In the genomic region with DNA sequence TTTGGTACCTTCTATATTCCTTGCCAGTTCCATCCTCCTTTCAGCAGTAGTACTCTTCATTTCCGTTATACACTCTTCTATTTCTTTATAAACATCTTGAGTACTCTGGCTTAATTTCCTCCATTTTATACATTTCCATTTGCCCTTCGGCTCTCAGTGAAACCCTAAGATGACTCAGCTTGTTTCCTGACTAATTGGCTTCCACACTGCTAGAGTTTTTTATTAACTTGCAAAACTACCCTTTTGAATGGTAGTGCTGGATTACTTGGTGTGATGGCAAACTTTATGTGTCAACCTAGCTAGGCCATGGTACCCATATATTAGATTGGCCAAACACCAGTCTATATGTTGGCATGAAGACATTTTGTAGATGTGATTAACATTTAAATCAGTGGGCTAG, we compare ENCODE assay signal across 15 cellular contexts.
DNase-seq lines count a peak whose midpoint lies in the region; ATAC-seq, FAIRE-seq and TF ChIP-seq lines count a peak whose summit lies in the region.
"Had no signal": no experiment of that assay in that cellular context is flagged by ENCODE, and none has a peak within 500 bp of the region (broad histone marks: within the 10 kb centered on the region; RNA-seq: fewer than 3 reads in every experiment).

No MANE protein-coding gene starts in this region.

- FAIRE-seq in H54 (lab: Jason Lieb, UNC) = no peak

- no peak overlapping the region for H3K4me3 ChIP-seq in cardiac fibroblast (replicated peaks in 1 of 2; ENCODE audit: low read depth in 2 of 2, low read length in 2 of 2)
- H3K4me3 ChIP-seq in right atrium auricular region = no peak overlapping the region

- no peaks in the 10 kb centered on the region for H3K36me3 ChIP-seq in right atrium auricular region

- H3K27me3 ChIP-seq in right atrium auricular region = no peaks in the 10 kb centered on the region

- H3K9me3 ChIP-seq in right atrium auricular region = no peaks in the 10 kb centered on the region

- DNase-seq in ELR (ENCODE audit: low read depth) (peak; percentile 73), M059J (ENCODE audit: low read depth) (peak; percentile 86), cardiac fibroblast (ENCODE audit: low read depth in 2 of 2) (peak; percentile 42 to 50), lung microvascular endothelial cell (ENCODE audit: low read depth in 2 of 2) (peak; percentile 15 to 71), right atrium auricular region (ENCODE audit: low spot score) (no peak), H54 (ENCODE audit: insufficient read length, low spot score) (no peak)
- DNase-seq in stimulated activated CD4-positive, alpha-beta T cell treated with anti-CD3 and anti-CD28 coated beads, Interleukin-4, amount 100 ng/mL, for 24 hours = no peak
- DNase-seq: activated CD4-positive, alpha-beta T cell treated with anti-CD3 and anti-CD28 coated beads for 1 hour; activated CD8-positive, alpha-beta memory T cell treated with anti-CD3 and anti-CD28 coated beads, Interleukin-2, amount 50 U/mL, for 4 hours; activated naive CD4-positive, alpha-beta T cell treated with Interleukin-2 at 50 U/mL for 16 hours; mesendoderm; NCI-H1092; NCI-H2171 treated with DMSO at 0.1 percent for 48 hours; nephron progenitor cell had no signal

- TF ChIP-seq CTCF in cardiac fibroblast (IDR thresholded peaks at IDR 0.05; ENCODE audit: low read depth, low read length) (no peak), right atrium auricular region (IDR thresholded peaks at IDR 0.05) (no peak)

- H3K27ac ChIP-seq in right atrium auricular region = no peak overlapping the region

- TF ChIP-seq POLR2A in H54 (IDR thresholded peaks at IDR 0.05; ENCODE audit: low read depth, low read length) = no peak

- no peak for ATAC-seq in HG03139 (IDR thresholded peaks at IDR 0.05; ENCODE audit: unreplicated experiment)

- H3K4me1 ChIP-seq in right atrium auricular region = peaks cover 0 to 12% of the 10 kb centered on the region in 2 donors

Comparison
In these comparisons a context has a peak if more than half of its experiments do, and no peak if none do; other contexts are left out.
1. DNase-seq: peak in ELR (single experiment), M059J (single experiment), cardiac fibroblast (2 of 2) and lung microvascular endothelial cell (2 of 2); none in right atrium auricular region (single experiment), H54 (single experiment) and stimulated activated CD4-positive, alpha-beta T cell treated with anti-CD3 and anti-CD28 coated beads, Interleukin-4, amount 100 ng/mL, for 24 hours (single experiment).